In the genomic region with DNA sequence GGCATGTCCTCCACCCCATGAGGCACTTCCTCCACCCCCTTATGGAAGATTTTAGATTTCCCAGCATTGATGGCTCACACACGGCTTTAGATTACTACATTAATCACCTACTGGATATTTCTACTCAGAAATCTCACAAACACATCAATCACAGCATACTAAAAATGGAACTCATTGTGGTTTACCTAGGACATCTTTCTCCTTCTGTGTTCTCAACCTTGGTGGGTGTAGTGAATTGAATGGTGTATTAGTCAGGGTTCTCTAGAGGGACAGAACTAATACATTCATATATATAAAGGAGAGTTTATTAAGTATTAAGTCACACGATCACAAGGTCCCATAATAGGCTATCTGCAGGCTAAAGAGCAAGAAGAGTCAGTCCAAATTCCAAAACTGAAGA, we compare ENCODE assay signal across 14 cellular contexts.
"Had no signal": no experiment of that assay in that cellular context is flagged by ENCODE, and none has a peak within 500 bp of the region (broad histone marks: within the 10 kb centered on the region; RNA-seq: fewer than 3 reads in every experiment).

No MANE protein-coding gene starts in this region.

- ATAC-seq: foreskin keratinocyte had no signal

- H3K4me3 Mint-ChIP-seq: memory B cell; T-helper 1 cell treated with Interleukin-12 subunit alpha and Interleukin-12 subunit beta and Interleukin-4 antibody, amounts not matched to agents 30 μg/mL and 1 μg/mL, for 36 hours; type B pancreatic cell had no signal

- H3K27ac ChIP-seq: brain microvascular endothelial cell, colonic mucosa, foreskin keratinocyte, hepatocyte, SJSA1, testis had no signal

- H3K27me3 ChIP-seq: brain microvascular endothelial cell, colonic mucosa, foreskin keratinocyte, hepatocyte, SJSA1, testis had no signal

- H3K36me3 Mint-ChIP-seq: memory B cell, type B pancreatic cell had no signal

- DNase-seq: activated CD4-positive, CD25-positive, alpha-beta regulatory T cell treated with anti-CD3 and anti-CD28 coated beads, Interleukin-2, amount 50 U/mL, for 72 hours; activated gamma-delta T cell; anterior cingulate cortex; brain microvascular endothelial cell; central memory CD4-positive, alpha-beta T cell; colonic mucosa; foreskin keratinocyte; occipital lobe; testis had no signal

- H3K9me3 ChIP-seq: colonic mucosa, SJSA1, testis had no signal

- H3K27ac Mint-ChIP-seq: memory B cell; T-helper 1 cell treated with Interleukin-12 subunit alpha and Interleukin-12 subunit beta and Interleukin-4 antibody, amounts not matched to agents 30 μg/mL and 1 μg/mL, for 36 hours; type B pancreatic cell had no signal

- H3K4me3 ChIP-seq: colonic mucosa, hepatocyte, SJSA1, testis had no signal

- H3K4me1 ChIP-seq: colonic mucosa, foreskin keratinocyte, SJSA1, testis had no signal

- H3K36me3 ChIP-seq: brain microvascular endothelial cell, colonic mucosa, SJSA1 had no signal

- H3K9me3 Mint-ChIP-seq: memory B cell; T-helper 1 cell treated with Interleukin-12 subunit alpha and Interleukin-12 subunit beta and Interleukin-4 antibody, amounts not matched to agents 30 μg/mL and 1 μg/mL, for 36 hours had no signal
